ENCODE assay signal across 1 cellular context in the genomic region with DNA sequence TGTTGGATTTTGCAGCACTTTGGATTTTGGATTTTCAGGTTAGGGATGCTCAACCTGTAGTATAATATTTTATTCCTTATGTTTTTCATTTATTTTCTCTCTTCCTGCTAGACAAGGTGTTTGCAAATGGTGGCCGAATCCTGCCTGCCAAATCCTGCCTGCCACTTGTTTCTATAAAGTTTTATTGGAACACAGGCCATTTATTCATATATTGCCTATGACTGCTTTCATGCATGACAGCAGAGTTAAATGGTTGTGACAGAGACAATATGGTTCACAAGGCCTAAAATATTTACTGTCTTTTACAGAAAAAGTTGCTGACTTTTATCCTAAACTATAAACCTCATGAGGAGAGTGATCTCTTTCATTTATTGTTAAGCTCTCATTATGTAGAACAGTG.
A peak's percentile ranks its signal among the peaks of the same experiment; 100 is the strongest.
TF ChIP-seq lines count a peak whose summit lies in the region.

No MANE protein-coding gene starts in this region.

TF ChIP-seq in GM12878, 131 proteins besides CTCF, POLR2A, EP300 and RAD21 (continued from another document):
- TF ChIP-seq, protein P1, sequence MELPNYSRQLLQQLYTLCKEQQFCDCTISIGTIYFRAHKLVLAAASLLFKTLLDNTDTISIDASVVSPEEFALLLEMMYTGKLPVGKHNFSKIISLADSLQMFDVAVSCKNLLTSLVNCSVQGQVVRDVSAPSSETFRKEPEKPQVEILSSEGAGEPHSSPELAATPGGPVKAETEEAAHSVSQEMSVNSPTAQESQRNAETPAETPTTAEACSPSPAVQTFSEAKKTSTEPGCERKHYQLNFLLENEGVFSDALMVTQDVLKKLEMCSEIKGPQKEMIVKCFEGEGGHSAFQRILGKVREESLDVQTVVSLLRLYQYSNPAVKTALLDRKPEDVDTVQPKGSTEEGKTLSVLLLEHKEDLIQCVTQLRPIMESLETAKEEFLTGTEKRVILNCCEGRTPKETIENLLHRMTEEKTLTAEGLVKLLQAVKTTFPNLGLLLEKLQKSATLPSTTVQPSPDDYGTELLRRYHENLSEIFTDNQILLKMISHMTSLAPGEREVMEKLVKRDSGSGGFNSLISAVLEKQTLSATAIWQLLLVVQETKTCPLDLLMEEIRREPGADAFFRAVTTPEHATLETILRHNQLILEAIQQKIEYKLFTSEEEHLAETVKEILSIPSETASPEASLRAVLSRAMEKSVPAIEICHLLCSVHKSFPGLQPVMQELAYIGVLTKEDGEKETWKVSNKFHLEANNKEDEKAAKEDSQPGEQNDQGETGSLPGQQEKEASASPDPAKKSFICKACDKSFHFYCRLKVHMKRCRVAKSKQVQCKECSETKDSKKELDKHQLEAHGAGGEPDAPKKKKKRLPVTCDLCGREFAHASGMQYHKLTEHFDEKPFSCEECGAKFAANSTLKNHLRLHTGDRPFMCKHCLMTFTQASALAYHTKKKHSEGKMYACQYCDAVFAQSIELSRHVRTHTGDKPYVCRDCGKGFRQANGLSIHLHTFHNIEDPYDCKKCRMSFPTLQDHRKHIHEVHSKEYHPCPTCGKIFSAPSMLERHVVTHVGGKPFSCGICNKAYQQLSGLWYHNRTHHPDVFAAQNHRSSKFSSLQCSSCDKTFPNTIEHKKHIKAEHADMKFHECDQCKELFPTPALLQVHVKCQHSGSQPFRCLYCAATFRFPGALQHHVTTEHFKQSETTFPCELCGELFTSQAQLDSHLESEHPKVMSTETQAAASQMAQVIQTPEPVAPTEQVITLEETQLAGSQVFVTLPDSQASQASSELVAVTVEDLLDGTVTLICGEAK (IDR thresholded peaks at IDR 0.05; ENCODE audit: borderline replicate concordance), result peak; percentile 56
- no peak for TF ChIP-seq YY1 (IDR thresholded peaks at IDR 0.05; ENCODE audit: low read depth, low read length)
